In the genomic region with DNA sequence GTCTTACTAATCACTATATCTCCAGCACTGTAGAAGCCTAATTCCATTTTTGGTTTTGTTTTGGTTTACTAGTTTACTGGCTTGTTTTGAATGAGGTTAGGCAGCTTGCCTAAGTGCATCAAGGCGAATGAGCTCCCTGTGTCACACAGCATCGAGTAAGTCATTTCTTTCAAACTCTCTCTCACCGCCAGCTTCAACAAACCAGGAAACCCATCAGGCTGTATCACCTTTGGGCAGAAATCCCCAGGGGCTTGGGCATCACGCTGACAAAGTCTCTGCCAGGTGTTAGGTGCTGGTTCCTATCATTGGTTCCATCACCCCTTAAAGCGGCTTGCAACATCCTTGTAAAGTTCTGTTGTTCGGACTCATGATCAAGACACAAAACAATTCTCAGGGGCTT, we compare ENCODE assay signal across 10 cellular contexts.
"Had no signal": no experiment of that assay in that cellular context is flagged by ENCODE, and none has a peak within 500 bp of the region (broad histone marks: within the 10 kb centered on the region; RNA-seq: fewer than 3 reads in every experiment).

No MANE protein-coding gene starts in this region.

- H3K9ac ChIP-seq: KMS-11 had no signal

- H3K4me3 ChIP-seq: GM23338 had no signal

- FAIRE-seq: H1, H54, HepG2 had no signal

- H2AFZ ChIP-seq: GM23338 had no signal

- DNase-seq: H9, HCEC 1CT, Karpas-422, KBM-7 had no signal

- H3K27ac ChIP-seq: HL-60, KMS-11 had no signal

- H3K4me2 ChIP-seq: GM23338, KMS-11 had no signal

- ATAC-seq: GM23338, HepG2 had no signal
